Comparison of ENCODE assay signal across 8 cellular contexts in the genomic region with DNA sequence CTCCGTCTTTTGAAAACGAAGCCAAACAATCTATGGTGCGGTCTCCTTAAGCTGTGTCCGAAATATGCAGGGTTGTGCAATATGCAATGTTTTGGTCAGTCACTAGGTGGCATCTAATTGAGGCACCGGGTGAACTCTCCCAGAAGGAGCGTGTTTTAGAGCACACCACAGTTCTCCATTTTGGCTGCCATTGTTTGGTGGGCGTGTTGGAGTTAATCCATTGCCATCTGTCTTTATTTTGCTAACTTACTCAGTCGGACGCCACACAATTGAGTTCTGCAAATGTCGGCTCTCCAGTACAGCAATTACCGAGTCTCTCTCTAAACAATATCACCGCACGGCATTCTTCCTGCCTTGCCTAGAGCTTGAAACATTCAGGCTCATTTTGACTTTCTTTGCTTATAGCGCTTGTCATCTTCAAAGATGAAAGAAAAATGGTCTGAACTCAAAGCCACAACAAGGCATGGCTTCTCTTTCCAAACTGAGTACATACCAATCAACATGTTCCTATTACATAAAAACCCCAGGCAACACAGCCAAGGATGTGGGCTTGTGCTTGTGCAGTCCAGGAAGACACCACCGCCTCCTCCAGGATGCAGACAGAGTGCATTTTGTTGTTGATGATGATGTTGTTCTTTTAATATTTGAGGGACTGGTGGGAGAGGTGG.
DNase-seq lines count a peak whose midpoint lies in the region; ATAC-seq, FAIRE-seq and TF ChIP-seq lines count a peak whose summit lies in the region.

No MANE protein-coding gene starts in this region.

- no peak for FAIRE-seq in GM19239 (lab: Jason Lieb, UNC)

- intact Hi-C loops in esophagus squamous epithelium (cut with DNase I), result loop anchor here (5.0 kb wide), 1 partner anchor 246 kb away; no protein-coding TSS in a partner anchor
- intact Hi-C loops in aorta (cut with DNase I), result loop anchor here (10.0 kb wide), 1 partner anchor 243 kb away; no protein-coding TSS in a partner anchor

- TF ChIP-seq CTCF in esophagus squamous epithelium (IDR thresholded peaks at IDR 0.05), result peak; percentile 41 to 82 (median 80)

- peak overlapping the region in 1 of 4 donors; percentile 29 for H3K4me3 ChIP-seq in esophagus squamous epithelium
- peak overlapping the region in 1 of 2 donors; percentile 45 for H3K4me3 ChIP-seq in aorta (ENCODE audit: low read length in 2 of 2)

- no peaks in the 10 kb centered on the region for H3K9me3 ChIP-seq in esophagus squamous epithelium
- no peaks in the 10 kb centered on the region for H3K9me3 ChIP-seq in aorta (ENCODE audit: control insufficient read depth, low read length)

- no peaks in the 10 kb centered on the region for H3K36me3 Mint-ChIP-seq in naive thymus-derived CD8-positive, alpha-beta T cell

- WGBS in esophagus squamous epithelium, 2 donors, result 47 to 50% methylated on average over 15 of the region's 15 CpGs
- 46 to 49% methylated on average over 15 of the region's 15 CpGs for whole genome bisulfite sequencing in aorta, 2 donors

- peak overlapping the region; percentile 8 to 72 (median 50) for H3K4me3 Mint-ChIP-seq in naive thymus-derived CD8-positive, alpha-beta T cell

- H3K4me1 ChIP-seq in esophagus squamous epithelium, result peaks cover 0 to 22% (median 0%) of the 10 kb centered on the region in 3 donors
- H3K4me1 ChIP-seq in aorta (ENCODE audit: control insufficient read depth in 1 of 2, insufficient read depth in 2 of 2, low read length in 2 of 2), result no peaks in the 10 kb centered on the region

- POLR2A ChIA-PET in naive thymus-derived CD8-positive, alpha-beta T cell (lab: Charles Lee), result interaction anchor here (0.6 to 1.4 kb wide), 3 partner anchors 239 to 246 kb away, joined by 3 to 6 read pairs (median 3); no protein-coding TSS in a partner anchor

- H3K27me3 Mint-ChIP-seq in naive thymus-derived CD8-positive, alpha-beta T cell, result no peaks in the 10 kb centered on the region

- ATAC-seq in naive thymus-derived CD8-positive, alpha-beta T cell, result peak; percentile 79 to 83
- peak; percentile 92 for ATAC-seq in aorta (ENCODE audit: low FRiP score)
- no peak for ATAC-seq in HG03521 (IDR thresholded peaks at IDR 0.05; ENCODE audit: unreplicated experiment)

- H3K27me3 ChIP-seq in esophagus squamous epithelium (no peaks in the 10 kb centered on the region), aorta (ENCODE audit: control insufficient read depth in 1 of 2, insufficient read depth in 2 of 2, low read length in 1 of 2) (no peaks in the 10 kb centered on the region)

- H3K4me1 Mint-ChIP-seq in naive thymus-derived CD8-positive, alpha-beta T cell, result peaks cover 19 to 41% (median 31%) of the 10 kb centered on the region in 4 donors

- H3K27ac ChIP-seq in esophagus squamous epithelium, result peak overlapping the region in 3 of 4 donors; percentile 38 to 63 (median 56)
- no peak overlapping the region for H3K27ac ChIP-seq in aorta (ENCODE audit: low read depth in 1 of 2, low read length in 2 of 2)

- H3K9me3 Mint-ChIP-seq in naive thymus-derived CD8-positive, alpha-beta T cell, result peaks cover 0 to 10% (median 0%) of the 10 kb centered on the region in 9 donors

- TF ChIP-seq POLR2A in esophagus squamous epithelium (IDR thresholded peaks at IDR 0.05), result no peak

- DNase-seq in AG08395 (ENCODE audit: low spot score), result peak; percentile 88
- peak; percentile 19 for DNase-seq in GM19239 (ENCODE audit: insufficient read length, low spot score)
- DNase-seq in NCI-H774 (lab: John Stamatoyannopoulos, UW), result peak; percentile 77
- DNase-seq in activated T-cell treated with anti-CD3 and anti-CD28 coated beads for 24 hours (ENCODE audit: low read depth), result peak; percentile 23
- no peak for DNase-seq in esophagus squamous epithelium (lab: John Stamatoyannopoulos, UW)
- DNase-seq in naive thymus-derived CD8-positive, alpha-beta T cell, result peak in 9 of 10 donors; percentile 14 to 79 (median 51)
- DNase-seq in aorta, result no peak

- no peaks in the 10 kb centered on the region for H3K36me3 ChIP-seq in esophagus squamous epithelium
- no peaks in the 10 kb centered on the region for H3K36me3 ChIP-seq in aorta (ENCODE audit: control insufficient read depth in 1 of 2, insufficient read depth in 2 of 2, low read length in 1 of 2)

- H3K27ac Mint-ChIP-seq in naive thymus-derived CD8-positive, alpha-beta T cell, result peak overlapping the region; percentile 57 to 94 (median 88)

Comparison
In these comparisons a context has a peak if more than half of its experiments do, and no peak if none do; other contexts are left out.
1. DNase-seq: peak in AG08395 (single experiment), GM19239 (single experiment), NCI-H774 (single experiment), activated T-cell treated with anti-CD3 and anti-CD28 coated beads for 24 hours (single experiment) and naive thymus-derived CD8-positive, alpha-beta T cell (9 of 10); none in esophagus squamous epithelium (single experiment) and aorta (0 of 2).
2. H3K27ac ChIP-seq: peak in esophagus squamous epithelium (3 of 4); none in aorta (0 of 2).